ENCODE assay signal across 1 cellular context in the genomic region with DNA sequence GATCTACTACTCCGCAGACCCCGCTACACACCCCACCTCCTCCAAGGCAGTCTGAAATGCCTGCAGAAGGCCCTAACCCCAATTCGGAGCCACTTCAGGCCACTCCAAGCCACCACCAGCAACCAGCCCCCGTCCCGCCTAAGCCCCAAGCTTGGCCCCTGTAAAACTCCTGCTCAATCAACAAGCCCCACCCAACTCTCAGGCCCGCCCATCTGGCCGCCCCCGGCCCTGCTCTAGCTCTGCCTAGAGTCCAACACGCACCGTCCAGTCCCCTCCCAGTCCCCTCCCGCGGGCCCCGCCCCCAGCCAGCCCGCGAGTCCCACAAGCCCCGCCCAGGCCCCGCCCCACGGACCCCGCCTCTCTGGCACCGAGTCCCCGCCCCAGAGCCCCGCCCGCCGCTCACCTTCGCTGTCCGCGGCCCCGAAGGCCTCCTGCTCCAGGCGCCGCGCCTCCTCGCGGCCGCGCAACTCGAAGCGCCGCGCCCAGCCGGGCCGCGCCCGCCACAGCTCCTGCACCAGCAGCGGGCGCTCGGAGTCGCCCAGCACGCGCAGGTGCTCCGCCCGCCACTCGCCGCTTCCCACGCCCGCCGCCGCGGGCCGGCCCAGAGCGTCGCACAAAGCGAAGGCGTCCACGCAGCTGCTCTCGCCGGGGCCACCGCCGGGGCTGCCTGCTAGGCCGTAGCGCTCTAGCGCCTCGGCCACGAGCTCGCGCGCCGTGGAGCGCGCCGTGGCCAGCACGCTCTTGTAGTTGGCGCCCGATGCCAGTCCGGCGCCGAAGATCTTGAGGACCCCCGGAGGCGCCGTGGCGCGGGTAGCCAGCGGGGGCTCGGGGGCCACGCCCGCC.
TF ChIP-seq lines count a peak whose summit lies in the region.

No MANE protein-coding gene starts in this region.

TF ChIP-seq in K562, 482 proteins besides CTCF, POLR2A, EP300 and RAD21 (continued from another document and continues in another):
- TF ChIP-seq, protein P1, sequence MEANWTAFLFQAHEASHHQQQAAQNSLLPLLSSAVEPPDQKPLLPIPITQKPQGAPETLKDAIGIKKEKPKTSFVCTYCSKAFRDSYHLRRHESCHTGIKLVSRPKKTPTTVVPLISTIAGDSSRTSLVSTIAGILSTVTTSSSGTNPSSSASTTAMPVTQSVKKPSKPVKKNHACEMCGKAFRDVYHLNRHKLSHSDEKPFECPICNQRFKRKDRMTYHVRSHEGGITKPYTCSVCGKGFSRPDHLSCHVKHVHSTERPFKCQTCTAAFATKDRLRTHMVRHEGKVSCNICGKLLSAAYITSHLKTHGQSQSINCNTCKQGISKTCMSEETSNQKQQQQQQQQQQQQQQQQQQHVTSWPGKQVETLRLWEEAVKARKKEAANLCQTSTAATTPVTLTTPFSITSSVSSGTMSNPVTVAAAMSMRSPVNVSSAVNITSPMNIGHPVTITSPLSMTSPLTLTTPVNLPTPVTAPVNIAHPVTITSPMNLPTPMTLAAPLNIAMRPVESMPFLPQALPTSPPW (CRISPR knock-in tag; IDR thresholded peaks at IDR 0.05): peak; percentile 89
- TF ChIP-seq GABPB1 (CRISPR knock-in tag; IDR thresholded peaks at IDR 0.05): peak; percentile 44
- no peak for TF ChIP-seq CBFB (CRISPR knock-in tag; IDR thresholded peaks at IDR 0.05)
- no peak for TF ChIP-seq CBX2 (IDR thresholded peaks at IDR 0.05; ENCODE audit: insufficient read depth, low read length, poor library complexity, severe bottlenecking)
- TF ChIP-seq LARP7 (IDR thresholded peaks at IDR 0.05): no peak
- no peak; the same call in 1 of the 2 replicates for TF ChIP-seq EP400 (IDR thresholded peaks at IDR 0.05)
- peak; percentile 58 to 76 for TF ChIP-seq FOXK2 (conservative IDR thresholded peaks at IDR 0.05 in 1 of 2, IDR thresholded peaks at IDR 0.05 in 1 of 2; ENCODE audit: low read depth in 2 of 2)
- TF ChIP-seq, protein P2, sequence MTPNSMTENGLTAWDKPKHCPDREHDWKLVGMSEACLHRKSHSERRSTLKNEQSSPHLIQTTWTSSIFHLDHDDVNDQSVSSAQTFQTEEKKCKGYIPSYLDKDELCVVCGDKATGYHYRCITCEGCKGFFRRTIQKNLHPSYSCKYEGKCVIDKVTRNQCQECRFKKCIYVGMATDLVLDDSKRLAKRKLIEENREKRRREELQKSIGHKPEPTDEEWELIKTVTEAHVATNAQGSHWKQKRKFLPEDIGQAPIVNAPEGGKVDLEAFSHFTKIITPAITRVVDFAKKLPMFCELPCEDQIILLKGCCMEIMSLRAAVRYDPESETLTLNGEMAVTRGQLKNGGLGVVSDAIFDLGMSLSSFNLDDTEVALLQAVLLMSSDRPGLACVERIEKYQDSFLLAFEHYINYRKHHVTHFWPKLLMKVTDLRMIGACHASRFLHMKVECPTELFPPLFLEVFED (CRISPR knock-in tag; conservative IDR thresholded peaks at IDR 0.05): no peak
- TF ChIP-seq SIN3A (IDR thresholded peaks at IDR 0.05; ENCODE audit: borderline replicate concordance in 2 of 2, control insufficient read depth in 1 of 2, low read depth in 2 of 2, low read length in 2 of 2): peak in 1 of 2 experiments; percentile 79; a peak in 1 of 4 replicates
- TF ChIP-seq PRDM10 (IDR thresholded peaks at IDR 0.05; ENCODE audit: partially characterized antibody): peak; percentile 38
- TF ChIP-seq TARDBP (IDR thresholded peaks at IDR 0.05): peak; percentile 84; the same call in 1 of the 2 replicates
- no peak for TF ChIP-seq STAT6 (CRISPR knock-in tag; IDR thresholded peaks at IDR 0.05)
- no peak for TF ChIP-seq TRIM25 (IDR thresholded peaks at IDR 0.05; ENCODE audit: borderline replicate concordance)
- TF ChIP-seq, protein P3, sequence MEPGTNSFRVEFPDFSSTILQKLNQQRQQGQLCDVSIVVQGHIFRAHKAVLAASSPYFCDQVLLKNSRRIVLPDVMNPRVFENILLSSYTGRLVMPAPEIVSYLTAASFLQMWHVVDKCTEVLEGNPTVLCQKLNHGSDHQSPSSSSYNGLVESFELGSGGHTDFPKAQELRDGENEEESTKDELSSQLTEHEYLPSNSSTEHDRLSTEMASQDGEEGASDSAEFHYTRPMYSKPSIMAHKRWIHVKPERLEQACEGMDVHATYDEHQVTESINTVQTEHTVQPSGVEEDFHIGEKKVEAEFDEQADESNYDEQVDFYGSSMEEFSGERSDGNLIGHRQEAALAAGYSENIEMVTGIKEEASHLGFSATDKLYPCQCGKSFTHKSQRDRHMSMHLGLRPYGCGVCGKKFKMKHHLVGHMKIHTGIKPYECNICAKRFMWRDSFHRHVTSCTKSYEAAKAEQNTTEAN (CRISPR knock-in tag; IDR thresholded peaks at IDR 0.05): no peak
- TF ChIP-seq ZNF280A (IDR thresholded peaks at IDR 0.05; ENCODE audit: low read depth, partially characterized antibody): no peak
- no peak for TF ChIP-seq ZKSCAN1 (IDR thresholded peaks at IDR 0.05; ENCODE audit: low read depth, low read length)
- no peak for TF ChIP-seq RNF219 (CRISPR knock-in tag; IDR thresholded peaks at IDR 0.05)
- TF ChIP-seq SIX5 (IDR thresholded peaks at IDR 0.05; ENCODE audit: borderline replicate concordance in 1 of 2, insufficient read depth in 1 of 2, low read depth in 1 of 2, low read length in 2 of 2): no peak
- no peak for TF ChIP-seq AFF4 (CRISPR knock-in tag; IDR thresholded peaks at IDR 0.05)
- 0 out of 2 replicates have a peak, but pooled peaks have one; percentile 65 for TF ChIP-seq FOXP1 (CRISPR knock-in tag; IDR thresholded peaks at IDR 0.05)
- peak; percentile 81 for TF ChIP-seq HNRNPL (IDR thresholded peaks at IDR 0.05; ENCODE audit: low read depth, low read length)
- no peak for TF ChIP-seq PPARD (CRISPR knock-in tag; IDR thresholded peaks at IDR 0.05)
- TF ChIP-seq SMAD4 (CRISPR knock-in tag; conservative IDR thresholded peaks at IDR 0.05): peak; percentile 91
- TF ChIP-seq, protein P4, sequence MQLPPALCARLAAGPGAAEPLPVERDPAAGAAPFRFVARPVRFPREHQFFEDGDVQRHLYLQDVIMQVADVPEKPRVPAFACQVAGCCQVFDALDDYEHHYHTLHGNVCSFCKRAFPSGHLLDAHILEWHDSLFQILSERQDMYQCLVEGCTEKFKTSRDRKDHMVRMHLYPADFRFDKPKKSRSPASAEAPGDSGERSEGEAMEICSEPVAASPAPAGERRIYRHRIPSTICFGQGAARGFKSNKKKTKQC (CRISPR knock-in tag; IDR thresholded peaks at IDR 0.05): peak; percentile 51; the same call in 1 of the 2 replicates
- no peak; the same call in 1 of the 2 replicates for TF ChIP-seq MBD2 (IDR thresholded peaks at IDR 0.05; ENCODE audit: borderline replicate concordance, low read depth)
